ENCODE assay signal across 1 cellular context in genomic region chr15:74365619-74366445, GRCh38.
TF ChIP-seq lines count a peak whose summit lies in the region.

No MANE protein-coding gene starts in this region.

TF ChIP-seq in HepG2, 621 proteins besides CTCF, POLR2A, EP300 and RAD21 (continued from another document):
- TF ChIP-seq PRDM15 (CRISPR knock-in tag; IDR thresholded peaks at IDR 0.05) (no peak), ZNF414 (CRISPR knock-in tag; IDR thresholded peaks at IDR 0.05) (no peak)
